ENCODE assay signal across 9 cellular contexts in the genomic region with DNA sequence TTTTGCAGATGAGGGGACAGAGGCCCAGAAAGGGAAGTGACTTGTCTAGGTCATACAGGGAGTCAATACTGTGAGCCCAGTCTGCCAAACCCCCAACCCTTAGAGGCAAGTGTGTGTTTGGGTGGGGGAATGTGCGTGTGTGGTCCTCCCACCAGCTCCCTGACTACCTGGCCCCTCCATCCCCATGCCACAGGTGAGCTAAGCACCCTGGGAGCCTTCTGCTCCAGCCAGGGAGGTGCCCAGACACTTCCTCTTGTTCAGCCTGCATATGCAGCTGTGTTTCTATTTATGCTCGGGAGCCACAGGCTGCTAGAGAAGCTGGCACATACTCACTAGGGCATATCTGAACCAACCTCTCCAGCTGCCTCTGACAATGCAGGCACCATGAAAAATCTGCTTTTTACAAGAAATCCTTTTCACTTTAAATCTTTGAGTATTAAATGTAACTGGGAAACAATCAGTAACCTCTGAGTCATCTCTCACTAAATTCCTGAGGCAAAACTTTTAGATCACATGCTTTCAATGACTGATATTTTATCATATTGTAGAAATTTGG. TPM values are rescaled to one million over a fixed set of nuclear protein-coding genes. Genes with fewer than 3 reads are reported as not detected.
A peak's percentile ranks its signal among the peaks of the same experiment; 100 is the strongest.
DNase-seq lines count a peak whose midpoint lies in the region; ATAC-seq and TF ChIP-seq lines count a peak whose summit lies in the region.
"Had no signal": no experiment of that assay in that cellular context is flagged by ENCODE, and none has a peak within 500 bp of the region (broad histone marks: within the 10 kb centered on the region; RNA-seq: fewer than 3 reads in every experiment).

No MANE protein-coding gene starts in this region.

- H4K12ac ChIP-seq in trophoblast cell (ENCODE audit: low read depth, low read length) = no peak overlapping the region

- H3K27ac ChIP-seq in RWPE1 = peak overlapping the region; percentile 85
- peak overlapping the region; percentile 11 to 52 (median 46) for H3K27ac ChIP-seq in esophagus muscularis mucosa (replicated peaks in 1 of 4)
- H3K27ac ChIP-seq in trophoblast cell (ENCODE audit: low read depth, low read length) = no peak overlapping the region

- H4K91ac ChIP-seq in trophoblast cell (ENCODE audit: low read depth, low read length) = no peak overlapping the region

- H4K8ac ChIP-seq in trophoblast cell (ENCODE audit: low read depth, low read length) = no peak overlapping the region

- peak overlapping the region; percentile 67 for H2BK12ac ChIP-seq in trophoblast cell (ENCODE audit: low read length)

- in situ Hi-C loops in GM13976 (cut with MboI; ENCODE audit: low sequenced_read_pairs, unreplicated experiment) = no loop called here

- POLR2A ChIA-PET in RWPE1 (lab: Yijun Ruan, JAX; ENCODE audit: low non-redundant PET) = interaction anchor here (0.6 kb wide), 1 partner anchor 200 kb away, joined by 3 read pairs; no protein-coding TSS in a partner anchor

- H3K18ac ChIP-seq in trophoblast cell (ENCODE audit: low read length) = peak overlapping the region; percentile 35

- TF ChIP-seq CTCF in RWPE1 (conservative IDR thresholded peaks at IDR 0.05; ENCODE audit: low read depth) (no peak), esophagus muscularis mucosa (IDR thresholded peaks at IDR 0.05) (no peak), omental fat pad (IDR thresholded peaks at IDR 0.05) (no peak), GM13976 (IDR thresholded peaks at IDR 0.05; ENCODE audit: borderline replicate concordance, control extremely low read depth, extremely low read depth, insufficient read depth, missing control alignments) (no peak)

- ATAC-seq in omental fat pad (ENCODE audit: low FRiP score) (no peak), HG02938 (IDR thresholded peaks at IDR 0.05; ENCODE audit: unreplicated experiment) (no peak)

- H3K4me1 ChIP-seq in esophagus muscularis mucosa (peaks cover 58 to 90% (median 87%) of the 10 kb centered on the region in 4 donors), trophoblast cell (ENCODE audit: control insufficient read depth in 1 of 2, insufficient read depth in 2 of 2, low read length in 2 of 2) (peaks cover 7 to 11% of the 10 kb centered on the region in 2 experiments)

- peak overlapping the region; percentile 38 for H3K4ac ChIP-seq in trophoblast cell (ENCODE audit: low read depth, low read length)

- no peak overlapping the region for H3K9ac ChIP-seq in trophoblast cell (ENCODE audit: low read length)

- no peak for TF ChIP-seq POLR2A in esophagus muscularis mucosa (IDR thresholded peaks at IDR 0.05; ENCODE audit: low read depth)

- peaks cover 2% of the 10 kb centered on the region for H3K79me1 ChIP-seq in trophoblast cell (ENCODE audit: low read length)

- no peak overlapping the region for H3K14ac ChIP-seq in trophoblast cell (ENCODE audit: low read length)

- TF ChIP-seq EP300 in esophagus muscularis mucosa (IDR thresholded peaks at IDR 0.05) = no peak

- H2BK120ac ChIP-seq in trophoblast cell (ENCODE audit: insufficient read depth, low read length, poor library complexity) = no peak overlapping the region

- H3K23ac ChIP-seq in trophoblast cell (ENCODE audit: low read length) = no peak overlapping the region

- intact Hi-C loops in esophagus muscularis mucosa (cut with DNase I) = no loop called here

- H3K4me3 ChIP-seq in esophagus muscularis mucosa (no peak overlapping the region), trophoblast cell (ENCODE audit: low read depth, low read length) (no peak overlapping the region)

- H2BK5ac ChIP-seq in trophoblast cell (ENCODE audit: low read depth, low read length, poor library complexity) = no peak overlapping the region

- H3K36me3 ChIP-seq in esophagus muscularis mucosa (peaks cover 6 to 16% (median 11%) of the 10 kb centered on the region in 4 donors), trophoblast cell (ENCODE audit: control insufficient read depth in 1 of 2, insufficient read depth in 2 of 2, low read length in 2 of 2) (peaks cover 0 to 3% of the 10 kb centered on the region in 2 experiments)

- H3K9me3 ChIP-seq in esophagus muscularis mucosa = no peaks in the 10 kb centered on the region
- H3K9me3 ChIP-seq in trophoblast cell (ENCODE audit: insufficient read depth, low read depth, low read length) = no peaks in the 10 kb centered on the region

- H3K27me3 ChIP-seq in esophagus muscularis mucosa = no peaks in the 10 kb centered on the region
- H3K27me3 ChIP-seq in trophoblast cell (ENCODE audit: insufficient read depth, low read length) = no peaks in the 10 kb centered on the region

- no peak overlapping the region for H3K4me2 ChIP-seq in trophoblast cell (ENCODE audit: low read length)

- 44% methylated on average over 2 of the region's 2 CpGs for WGBS in esophagus muscularis mucosa
- no CpG with 5 or more reads among the region's 2 CpGs for WGBS in trophoblast cell (ENCODE audit: extremely low coverage, insufficient coverage, insufficient read length)

- no peak overlapping the region for H2AFZ ChIP-seq in trophoblast cell (ENCODE audit: insufficient read depth, low read length, poor library complexity)

- DNase-seq in NCI-H2171 treated with DMSO at 0.1 percent for 48 hours (lab: John Stamatoyannopoulos, UW) (peak; percentile 72), NCI-H2171 (lab: John Stamatoyannopoulos, UW) (no peak), RWPE1 (ENCODE audit: low spot score) (peak; percentile 57), esophagus muscularis mucosa (ENCODE audit: extremely low spot score) (no peak), trophoblast cell (no peak), omental fat pad (ENCODE audit: low spot score) (no peak), GM13976 (ENCODE audit: low spot score) (no peak)

- CTCF ChIA-PET in RWPE1 (lab: Yijun Ruan, JAX) = interaction anchor here (0.6 to 0.7 kb wide), 2 partner anchors 13 to 405 kb away, joined by 7 to 10 read pairs; no protein-coding TSS in a partner anchor

- H3K79me2 ChIP-seq in trophoblast cell (ENCODE audit: control insufficient read depth, insufficient read depth, low read length, poor library complexity) = no peaks in the 10 kb centered on the region

- peak overlapping the region; percentile 42 for H2AK5ac ChIP-seq in trophoblast cell (ENCODE audit: low read length)

RNA-seq across cellular contexts. Expression of gene TBC1D2B, which starts 20.7 kb away (rescaled TPM):
- total RNA-seq in esophagus muscularis mucosa (10 to 100 TPM; 31.3 to 58.8 (median 32.7) TPM), omental fat pad (100 to 1,000 TPM in 2 of 4 donors, 10 to 100 TPM in 2; 50.3 to 134 (median 95.5) TPM)
- 16.7 and 16.9 TPM in 2 replicates for polyA plus RNA-seq in trophoblast cell (2013)

RNA-seq across cellular contexts. Expression of gene SH2D7, which starts 35.6 kb away (rescaled TPM):
- total RNA-seq in esophagus muscularis mucosa (not detected), omental fat pad (not detected)
- polyA plus RNA-seq in trophoblast cell (2013) = 0.14 and 0.19 TPM in 2 replicates
- total RNA-seq: mononuclear cell had no signal

Comparison
In these comparisons a context has a peak if more than half of its experiments do, and no peak if none do; other contexts are left out.
1. DNase-seq: peak in NCI-H2171 treated with DMSO at 0.1 percent for 48 hours (single experiment) and RWPE1 (single experiment); none in NCI-H2171 (single experiment), esophagus muscularis mucosa (single experiment), trophoblast cell (0 of 2), omental fat pad (single experiment) and GM13976 (single experiment).